In genomic region chr7:77409005-77409738, GRCh38 we compare ENCODE assay signal across 1 cellular context.
TF ChIP-seq lines count a peak whose summit lies in the region.

No MANE protein-coding gene starts in this region.

TF ChIP-seq in HepG2, 621 proteins besides CTCF, POLR2A, EP300 and RAD21 (continued from another document and continues in another):
- TF ChIP-seq SNAPC4 (CRISPR knock-in tag; IDR thresholded peaks at IDR 0.05) (no peak), NPAS2 (CRISPR knock-in tag; IDR thresholded peaks at IDR 0.05; ENCODE audit: borderline replicate concordance) (no peak), SOX5 (CRISPR knock-in tag; IDR thresholded peaks at IDR 0.05; ENCODE audit: borderline replicate concordance) (peak; percentile 83), SMARCE1 (IDR thresholded peaks at IDR 0.05; ENCODE audit: borderline replicate concordance) (no peak), IRF2 (CRISPR knock-in tag; IDR thresholded peaks at IDR 0.05) (no peak), NFE2 (CRISPR knock-in tag; IDR thresholded peaks at IDR 0.05) (no peak), KIAA2018 (CRISPR knock-in tag; IDR thresholded peaks at IDR 0.05; ENCODE audit: borderline replicate concordance) (no peak), HMGXB3 (CRISPR knock-in tag; IDR thresholded peaks at IDR 0.05; ENCODE audit: borderline replicate concordance) (no peak), YEATS4 (CRISPR knock-in tag; IDR thresholded peaks at IDR 0.05; ENCODE audit: borderline replicate concordance) (0 out of 2 replicates have a peak, but pooled peaks have one; percentile 39), HIVEP1 (CRISPR knock-in tag; IDR thresholded peaks at IDR 0.05) (no peak), NFAT5 (CRISPR knock-in tag; IDR thresholded peaks at IDR 0.05) (no peak), ZBTB46 (CRISPR knock-in tag; IDR thresholded peaks at IDR 0.05; ENCODE audit: borderline replicate concordance) (no peak), HMG20A (CRISPR knock-in tag; IDR thresholded peaks at IDR 0.05; ENCODE audit: borderline replicate concordance) (peak; percentile 83), ZNF558 (CRISPR knock-in tag; IDR thresholded peaks at IDR 0.05; ENCODE audit: borderline replicate concordance) (no peak), RNF219 (CRISPR knock-in tag; IDR thresholded peaks at IDR 0.05) (no peak), ADNP (CRISPR knock-in tag; IDR thresholded peaks at IDR 0.05) (0 out of 2 replicates have a peak, but pooled peaks have one; percentile 32), NR3C1 (CRISPR knock-in tag; IDR thresholded peaks at IDR 0.05) (no peak)
